In the genomic region with DNA sequence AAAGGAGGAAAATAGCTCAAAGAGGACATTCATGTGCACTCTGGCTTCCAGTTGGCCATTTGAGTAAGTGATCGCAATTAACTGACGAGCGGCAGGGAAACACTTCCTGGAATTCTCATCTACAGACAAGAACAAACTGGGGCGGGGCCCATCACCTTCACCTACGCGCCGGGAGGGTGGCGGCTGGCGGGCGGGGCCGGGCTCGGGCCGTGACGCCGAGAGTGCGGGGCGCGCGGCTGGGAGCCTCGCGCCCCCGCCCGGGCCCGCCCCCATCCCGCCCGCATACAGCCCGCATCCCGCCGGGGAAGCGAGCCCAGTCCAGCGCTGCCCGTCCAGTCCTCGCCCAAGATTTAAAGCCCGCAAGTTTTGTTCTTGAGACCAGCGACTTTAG, we compare ENCODE assay signal across 8 cellular contexts. TPM values are rescaled to one million over a fixed set of nuclear protein-coding genes. Genes with fewer than 3 reads are reported as not detected.
DNase-seq lines count a peak whose midpoint lies in the region; ATAC-seq and TF ChIP-seq lines count a peak whose summit lies in the region.

A gene with protein sequence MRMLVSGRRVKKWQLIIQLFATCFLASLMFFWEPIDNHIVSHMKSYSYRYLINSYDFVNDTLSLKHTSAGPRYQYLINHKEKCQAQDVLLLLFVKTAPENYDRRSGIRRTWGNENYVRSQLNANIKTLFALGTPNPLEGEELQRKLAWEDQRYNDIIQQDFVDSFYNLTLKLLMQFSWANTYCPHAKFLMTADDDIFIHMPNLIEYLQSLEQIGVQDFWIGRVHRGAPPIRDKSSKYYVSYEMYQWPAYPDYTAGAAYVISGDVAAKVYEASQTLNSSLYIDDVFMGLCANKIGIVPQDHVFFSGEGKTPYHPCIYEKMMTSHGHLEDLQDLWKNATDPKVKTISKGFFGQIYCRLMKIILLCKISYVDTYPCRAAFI (plus strand): TSS at position 281 of the 391 bp plus-strand sequence. CDS start 16,546 bp downstream, outside the sequence.

- H3K36me3 ChIP-seq in adipocyte (ENCODE audit: control insufficient read depth, insufficient read depth, low read length, severe bottlenecking) (no peaks in the 10 kb centered on the region), iPS DF 6.9 (ENCODE audit: control insufficient read depth, insufficient read depth, low read length) (no peaks in the 10 kb centered on the region), sigmoid colon (no peaks in the 10 kb centered on the region)

- H3K4me3 ChIP-seq in GM12875 (ENCODE audit: low read depth, low read length) (peak within 1 kb of the TSS; percentile 40), adipocyte (ENCODE audit: low read length) (peak within 1 kb of the TSS; percentile 94), iPS DF 6.9 (ENCODE audit: low read length) (peak within 1 kb of the TSS; percentile 93), sigmoid colon (peak within 1 kb of the TSS; percentile 49 to 87 (median 64))

- TF ChIP-seq EP300 in sigmoid colon (IDR thresholded peaks at IDR 0.05): no peak

- H3K27ac ChIP-seq in iPS DF 6.9 (ENCODE audit: low read length): no peak within 1 kb of the TSS
- H3K27ac ChIP-seq in sigmoid colon: peak within 1 kb of the TSS; percentile 70 to 84 (median 80)

- intact Hi-C loops in sigmoid colon (cut with DNase I): loop anchor here (5.0 kb wide), 2 partner anchors 34 to 129 kb away; no protein-coding TSS in a partner anchor

- H3K9me3 ChIP-seq in adipocyte (ENCODE audit: control insufficient read depth, low read length) (no peaks in the 10 kb centered on the region), iPS DF 6.9 (ENCODE audit: control insufficient read depth, insufficient read depth, low read length) (no peaks in the 10 kb centered on the region), sigmoid colon (no peaks in the 10 kb centered on the region)

- ATAC-seq in GM19467 (IDR thresholded peaks at IDR 0.05; ENCODE audit: unreplicated experiment): no peak
- ATAC-seq in HG03039 (IDR thresholded peaks at IDR 0.05; ENCODE audit: unreplicated experiment): no peak

- DNase-seq in NCI-H748 (lab: John Stamatoyannopoulos, UW; ENCODE audit: unreplicated experiment): peak; percentile 85
- peak; percentile 62 for DNase-seq in adipocyte (ENCODE audit: low read depth)
- DNase-seq in iPS DF 6.9 (ENCODE audit: low read depth, low spot score): no peak
- DNase-seq in sigmoid colon: peak; percentile 65
- DNase-seq in NCI-H82 treated with DMSO at 0.1 percent for 48 hours (lab: John Stamatoyannopoulos, UW; ENCODE audit: unreplicated experiment): no peak

- TF ChIP-seq POLR2A in sigmoid colon (IDR thresholded peaks at IDR 0.05): no peak

- WGBS in iPS DF 6.9 (ENCODE audit: insufficient coverage, insufficient read length): no CpG with 5 or more reads among the region's 35 CpGs
- WGBS in sigmoid colon, 2 donors: 1% methylated on average over 35 of the region's 35 CpGs

- peak within 1 kb of the TSS; percentile 87 for H3K9ac ChIP-seq in adipocyte (ENCODE audit: low read length)

- H3K4me1 ChIP-seq in adipocyte (ENCODE audit: control insufficient read depth, insufficient read depth, low read length) (peaks cover 3% of the 10 kb centered on the region), iPS DF 6.9 (ENCODE audit: control insufficient read depth, insufficient read depth, low read length) (peaks cover 2% of the 10 kb centered on the region; the same call in 1 of the 2 replicates), sigmoid colon (peaks cover 0 to 13% (median 9%) of the 10 kb centered on the region in 4 donors)

- TF ChIP-seq CTCF in GM12875 (IDR thresholded peaks at IDR 0.05; ENCODE audit: borderline replicate concordance, insufficient read depth, low read depth, low read length): no peak
- no peak for TF ChIP-seq CTCF in sigmoid colon (IDR thresholded peaks at IDR 0.05)

- H3K27me3 ChIP-seq in adipocyte (replicated peaks; ENCODE audit: control insufficient read depth, insufficient read depth, low read length): peaks cover 4% of the 10 kb centered on the region
- H3K27me3 ChIP-seq in iPS DF 6.9 (ENCODE audit: control insufficient read depth, insufficient read depth, low read length): peaks cover 5% of the 10 kb centered on the region; the same call in 1 of the 2 replicates
- H3K27me3 ChIP-seq in sigmoid colon: no peaks in the 10 kb centered on the region

RNA-seq across cellular contexts. Expression of the gene that starts here (rescaled TPM):
- total RNA-seq in sigmoid colon: 1 to 10 TPM; 2.2 to 4.2 (median 3.2) TPM
- polyA plus RNA-seq in sigmoid colon: 10 to 100 TPM; 21.8 to 29.6 (median 22.8) TPM

Comparison
In these comparisons a context has a peak if more than half of its experiments do, and no peak if none do; other contexts are left out.
1. H3K4me3 ChIP-seq: peak in every context shown above with its lines; median percentile 94 in adipocyte; 93 in iPS DF 6.9; 64 in sigmoid colon; 40 in GM12875.
2. DNase-seq: peak in NCI-H748 (single experiment), adipocyte (single experiment) and sigmoid colon (single experiment); none in iPS DF 6.9 (single experiment) and NCI-H82 treated with DMSO at 0.1 percent for 48 hours (single experiment).